9 cellular contexts compared by ENCODE assay signal in the genomic region with DNA sequence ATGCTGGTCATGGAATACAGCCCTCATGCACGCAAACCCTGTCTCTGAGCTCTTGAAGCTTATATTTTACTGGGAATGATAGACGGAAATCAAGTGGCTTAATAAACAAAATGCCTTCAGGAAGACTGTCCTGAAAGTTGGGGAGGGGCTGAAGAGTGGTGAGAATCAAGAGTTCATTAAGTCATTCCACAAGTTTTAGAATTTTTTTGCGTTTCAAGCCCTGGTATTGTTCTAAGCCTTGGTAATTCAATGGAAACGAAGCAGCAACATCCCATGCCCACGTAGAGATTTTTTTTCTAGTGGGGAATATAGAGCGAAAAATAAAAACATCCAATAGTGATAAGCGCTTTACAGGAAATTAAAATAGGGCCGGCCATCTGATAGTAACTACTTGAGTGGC. TPM values are rescaled to one million over a fixed set of nuclear protein-coding genes. Genes with fewer than 3 reads are reported as not detected.
DNase-seq lines count a peak whose midpoint lies in the region; ATAC-seq, FAIRE-seq and TF ChIP-seq lines count a peak whose summit lies in the region.
"Had no signal": no experiment of that assay in that cellular context is flagged by ENCODE, and none has a peak within 500 bp of the region (broad histone marks: within the 10 kb centered on the region; RNA-seq: fewer than 3 reads in every experiment).

No MANE protein-coding gene starts in this region.

- H3K9me3 Mint-ChIP-seq in dendritic cell treated with granulocyte-macrophage colony-stimulating factor and Interleukin-4, amounts not matched to agents 40 ng/mL and 50 ng/mL, for 4 days = no peaks in the 10 kb centered on the region
- H3K9me3 Mint-ChIP-seq in natural killer cell treated with Interleukin-12 subunit alpha and Interleukin-12 subunit beta and Interleukin-15 and Interleukin-18, amount 100 ng/mL, for 72 hours = no peaks in the 10 kb centered on the region

- H3K27ac ChIP-seq in Karpas-422 (ENCODE audit: low read length) = peak overlapping the region; percentile 67

- no peaks in the 10 kb centered on the region for H3K27me3 ChIP-seq in Karpas-422 (ENCODE audit: low read length)

- peaks cover 33% of the 10 kb centered on the region for H3K4me1 Mint-ChIP-seq in dendritic cell treated with granulocyte-macrophage colony-stimulating factor and Interleukin-4, amounts not matched to agents 40 ng/mL and 50 ng/mL, for 4 days (ENCODE audit: low read depth)
- peaks cover 29 to 43% of the 10 kb centered on the region in 2 donors for H3K4me1 Mint-ChIP-seq in natural killer cell treated with Interleukin-12 subunit alpha and Interleukin-12 subunit beta and Interleukin-15 and Interleukin-18, amount 100 ng/mL, for 72 hours (ENCODE audit: low read depth in 2 of 2)

- peak overlapping the region; percentile 82 for H3K4me3 Mint-ChIP-seq in dendritic cell treated with granulocyte-macrophage colony-stimulating factor and Interleukin-4, amounts not matched to agents 40 ng/mL and 50 ng/mL, for 4 days
- peak overlapping the region; percentile 98 for H3K4me3 Mint-ChIP-seq in natural killer cell treated with Interleukin-12 subunit alpha and Interleukin-12 subunit beta and Interleukin-15 and Interleukin-18, amount 100 ng/mL, for 72 hours

- H3K9me2 ChIP-seq in Karpas-422 (replicated peaks; ENCODE audit: insufficient read depth, low read length) = no peaks in the 10 kb centered on the region

- no peaks in the 10 kb centered on the region for H3K27me3 Mint-ChIP-seq in dendritic cell treated with granulocyte-macrophage colony-stimulating factor and Interleukin-4, amounts not matched to agents 40 ng/mL and 50 ng/mL, for 4 days
- H3K27me3 Mint-ChIP-seq in natural killer cell treated with Interleukin-12 subunit alpha and Interleukin-12 subunit beta and Interleukin-15 and Interleukin-18, amount 100 ng/mL, for 72 hours = no peaks in the 10 kb centered on the region

- H2AFZ ChIP-seq in Karpas-422 (ENCODE audit: low read length) = no peak overlapping the region

- peak overlapping the region; percentile 77 for H3K9ac ChIP-seq in Karpas-422 (ENCODE audit: low read length)

- H3K4me3 ChIP-seq in AG09309 (ENCODE audit: control insufficient read depth, low read depth, low read length) (peak overlapping the region; percentile 98), Karpas-422 (ENCODE audit: low read length) (peak overlapping the region; percentile 73)

- no peak for ATAC-seq in natural killer cell treated with Interleukin-12 subunit alpha and Interleukin-12 subunit beta and Interleukin-15 and Interleukin-18, amount 100 ng/mL, for 72 hours
- ATAC-seq in GM21381 (IDR thresholded peaks at IDR 0.05; ENCODE audit: unreplicated experiment) = no peak

- H3K36me3 Mint-ChIP-seq in dendritic cell treated with granulocyte-macrophage colony-stimulating factor and Interleukin-4, amounts not matched to agents 40 ng/mL and 50 ng/mL, for 4 days (ENCODE audit: low read depth) = peaks cover 34% of the 10 kb centered on the region
- H3K36me3 Mint-ChIP-seq in natural killer cell treated with Interleukin-12 subunit alpha and Interleukin-12 subunit beta and Interleukin-15 and Interleukin-18, amount 100 ng/mL, for 72 hours = peaks cover 13% of the 10 kb centered on the region

- H3K27ac Mint-ChIP-seq in dendritic cell treated with granulocyte-macrophage colony-stimulating factor and Interleukin-4, amounts not matched to agents 40 ng/mL and 50 ng/mL, for 4 days = peak overlapping the region; percentile 99
- H3K27ac Mint-ChIP-seq in natural killer cell treated with Interleukin-12 subunit alpha and Interleukin-12 subunit beta and Interleukin-15 and Interleukin-18, amount 100 ng/mL, for 72 hours = peak overlapping the region; percentile 92 to 97

- no peak for TF ChIP-seq CTCF in AG09309 (IDR thresholded peaks at IDR 0.05; ENCODE audit: control insufficient read depth, insufficient read depth, low read depth, low read length, missing control alignments)

- no peaks in the 10 kb centered on the region for H4K20me1 ChIP-seq in Karpas-422 (ENCODE audit: insufficient read depth, low read depth, low read length)

- H3K4me1 ChIP-seq in Karpas-422 (ENCODE audit: low read length) = peaks cover 20% of the 10 kb centered on the region

- intact Hi-C loops in dendritic cell treated with granulocyte-macrophage colony-stimulating factor and Interleukin-4, amounts not matched to agents 40 ng/mL and 50 ng/mL, for 4 days (cut with micrococcal nuclease) = loop anchor here (2.0 to 5.0 kb wide), 2 partner anchors 39 to 128 kb away; partner anchors contain the start of genes KRABD2 and RANGRF

- FAIRE-seq in urothelium cell line (lab: Jason Lieb, UNC) = no peak
- FAIRE-seq: RCC 7860 had no signal

- H3K36me3 ChIP-seq in Karpas-422 (ENCODE audit: insufficient read depth, low read length) = peaks cover 18% of the 10 kb centered on the region

- no peaks in the 10 kb centered on the region for H3K9me3 ChIP-seq in Karpas-422 (ENCODE audit: low read length)

- DNase-seq in AG09309 (ENCODE audit: low read depth) (no peak), Karpas-422 (no peak), urothelium cell line (ENCODE audit: low spot score) (no peak), kidney tubule cell (ENCODE audit: low spot score) (no peak), LoVo (ENCODE audit: low spot score) (no peak)
- DNase-seq in natural killer cell treated with Interleukin-12 subunit alpha and Interleukin-12 subunit beta and Interleukin-15 and Interleukin-18, amount 100 ng/mL, for 72 hours (ENCODE audit: low spot score) = no peak

- H3K79me2 ChIP-seq in Karpas-422 (ENCODE audit: low read length) = peaks cover 58% of the 10 kb centered on the region

- H3K4me2 ChIP-seq in Karpas-422 (ENCODE audit: low read depth, low read length, poor library complexity, severe bottlenecking) = peak overlapping the region; percentile 75

RNA-seq across cellular contexts. Expression of gene PFAS, which starts 0.5 kb away (rescaled TPM):
- 39.9 and 129 TPM in 2 replicates for total RNA-seq in Karpas-422 (2014; rRNA removed; shearing (Covaris generic); ENCODE audit: low replicate concordance)
- 100 to 1,000 TPM in 1 of 2 donors, 10 to 100 TPM in 1; 77.1 to 257 TPM for total RNA-seq in natural killer cell treated with Interleukin-12 subunit alpha and Interleukin-12 subunit beta and Interleukin-15 and Interleukin-18, amount 100 ng/mL, for 72 hours

RNA-seq across cellular contexts. Expression of gene CTC1, which starts 1.8 kb away (rescaled TPM):
- total RNA-seq in Karpas-422 (2014; rRNA removed; shearing (Covaris generic); ENCODE audit: low replicate concordance) = 16.4 and 19.7 TPM in 2 replicates
- 100 to 1,000 TPM in 1 of 2 donors, 10 to 100 TPM in 1; 79.6 to 110 TPM for total RNA-seq in natural killer cell treated with Interleukin-12 subunit alpha and Interleukin-12 subunit beta and Interleukin-15 and Interleukin-18, amount 100 ng/mL, for 72 hours

RNA-seq across cellular contexts. Expression of gene RANGRF, which starts 38.8 kb away (rescaled TPM):
- 25.5 and 41.3 TPM in 2 replicates for total RNA-seq in Karpas-422 (2014; rRNA removed; shearing (Covaris generic); ENCODE audit: low replicate concordance)
- total RNA-seq in natural killer cell treated with Interleukin-12 subunit alpha and Interleukin-12 subunit beta and Interleukin-15 and Interleukin-18, amount 100 ng/mL, for 72 hours = 10 to 100 TPM; 46.9 to 62.8 TPM

RNA-seq across cellular contexts. Expression of gene AURKB, which starts 39.2 kb away (rescaled TPM):
- 71.0 and 82.4 TPM in 2 replicates for total RNA-seq in Karpas-422 (2014; rRNA removed; shearing (Covaris generic); ENCODE audit: low replicate concordance)
- total RNA-seq in natural killer cell treated with Interleukin-12 subunit alpha and Interleukin-12 subunit beta and Interleukin-15 and Interleukin-18, amount 100 ng/mL, for 72 hours = 100 to 1,000 TPM in 1 of 2 donors, 10 to 100 TPM in 1; 90.2 to 199 TPM

RNA-seq across cellular contexts. Expression of gene SLC25A35, which starts 45.6 kb away (rescaled TPM):
- 4.8 and 7.6 TPM in 2 replicates for total RNA-seq in Karpas-422 (2014; rRNA removed; shearing (Covaris generic); ENCODE audit: low replicate concordance)
- 1 to 10 TPM; 4.4 to 5.2 TPM for total RNA-seq in natural killer cell treated with Interleukin-12 subunit alpha and Interleukin-12 subunit beta and Interleukin-15 and Interleukin-18, amount 100 ng/mL, for 72 hours
